ENCODE assay signal across 8 cellular contexts in the genomic region with DNA sequence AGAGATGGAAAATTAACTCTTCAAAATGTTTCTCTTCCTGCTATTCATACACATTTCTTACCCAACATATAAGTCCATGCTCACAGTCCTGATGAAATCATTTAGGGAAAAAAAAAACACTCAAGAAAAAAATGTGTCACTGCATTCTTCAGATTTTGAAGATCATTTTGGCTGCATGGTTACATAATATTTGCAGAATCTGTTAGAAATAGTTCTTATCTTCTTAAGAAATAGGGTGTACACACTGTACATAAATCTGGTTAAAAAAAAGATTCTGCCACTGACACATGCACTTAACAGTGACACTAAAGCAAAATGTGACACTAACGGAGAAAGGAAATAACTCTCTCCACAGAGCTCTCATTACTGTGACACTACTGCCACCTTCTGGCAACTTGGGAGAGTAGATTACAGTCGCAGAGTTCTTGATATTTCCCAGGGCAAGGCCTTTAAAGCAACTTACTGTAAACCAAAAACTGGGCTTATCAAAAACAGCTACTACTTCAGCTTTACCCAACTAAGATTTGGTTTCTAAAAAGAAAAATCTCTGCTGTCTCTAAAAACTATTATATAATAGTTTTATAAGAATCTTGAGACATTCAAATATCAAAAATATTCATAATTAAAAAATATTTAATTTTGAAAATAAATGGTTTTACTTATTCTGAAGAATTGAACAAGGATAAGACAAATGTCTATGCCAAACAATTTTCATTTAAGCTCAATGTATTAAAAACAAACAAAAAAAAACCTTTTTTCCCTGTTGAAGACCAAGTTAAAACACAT.
DNase-seq lines count a peak whose midpoint lies in the region; ATAC-seq, FAIRE-seq and TF ChIP-seq lines count a peak whose summit lies in the region.

No MANE protein-coding gene starts in this region.

- BruUV-seq in K562 (replicated peaks; lab: Mats Ljungman, UMichigan) = no TSS peak

- intact Hi-C loops in K562 (cut with micrococcal nuclease) = loop anchor here (1.0 kb wide), 2 partner anchors 26 to 96 kb away; no protein-coding TSS in a partner anchor

- CTCF ChIA-PET in AG04450 (lab: Charles Lee) = interaction anchor here (0.5 to 13.8 kb wide), 37 partner anchors 9 to 1059 kb away, joined by 3 to 305 read pairs (median 4); no protein-coding TSS in a partner anchor
- CTCF ChIA-PET in K562 (lab: Yijun Ruan, JAX; ENCODE audit: low intra/inter-chr PET ratio) = interaction anchor here (0.6 to 1.4 kb wide), 3 partner anchors 26 to 1589 kb away, joined by 3 to 7 read pairs (median 3); no protein-coding TSS in a partner anchor

- H3K27me3 ChIP-seq in AG04450 (ENCODE audit: control insufficient read depth, insufficient read depth, low read length) = no peaks in the 10 kb centered on the region
- H3K27me3 ChIP-seq in K562 (ENCODE audit: control insufficient read depth in 2 of 2, insufficient read depth in 2 of 2, low read length in 2 of 2) = no peaks in the 10 kb centered on the region

- H3K9ac ChIP-seq in K562 (ENCODE audit: insufficient read depth in 1 of 2, low read depth in 2 of 2, low read length in 2 of 2) = no peak overlapping the region

- H3K79me2 ChIP-seq in K562 (ENCODE audit: control insufficient read depth, insufficient read depth, low read length) = no peaks in the 10 kb centered on the region; the same call in 2 of the 3 replicates

- no peak overlapping the region for H2AFZ ChIP-seq in K562 (ENCODE audit: low read depth, low read length)

- TF ChIP-seq POLR2A in GM18505 (IDR thresholded peaks at IDR 0.05; ENCODE audit: borderline replicate concordance, extremely low read depth, insufficient read depth, insufficient read length) = no peak
- TF ChIP-seq POLR2A in K562 (conservative IDR thresholded peaks at IDR 0.05) = no peak

- TF ChIP-seq RAD21 in K562 (CRISPR knock-in tag; conservative IDR thresholded peaks at IDR 0.05 in 1 of 2, IDR thresholded peaks at IDR 0.05 in 1 of 2) = peak; percentile 33 to 66

- no peaks in the 10 kb centered on the region for H3K9me1 ChIP-seq in K562 (ENCODE audit: control insufficient read depth, insufficient read depth, low read length)

- FAIRE-seq in K562 (lab: Jason Lieb, UNC) = peak; percentile 90

- no peak overlapping the region for H3K4me3 ChIP-seq in AG04450 (ENCODE audit: low read depth, low read length)
- H3K4me3 ChIP-seq in K562 = no peak overlapping the region

- no peak overlapping the region for H3K27ac ChIP-seq in AG04450 (ENCODE audit: low read depth, low read length)
- H3K27ac ChIP-seq in K562 (ENCODE audit: extremely low read depth, low read depth, low read length) = no peak overlapping the region

- peak; percentile 83 for TF ChIP-seq CTCF in AG04450 (IDR thresholded peaks at IDR 0.05; ENCODE audit: low read depth, low read length)
- peak; percentile 65 to 80 (median 70) for TF ChIP-seq CTCF in K562 (IDR thresholded peaks at IDR 0.05 in 2 of 3, conservative IDR thresholded peaks at IDR 0.05 in 1 of 3; ENCODE audit: insufficient read depth in 2 of 3, low read depth in 1 of 3, low read length in 3 of 3)

- whole genome bisulfite sequencing in K562 (ENCODE audit: insufficient coverage, low coverage, missing lambda C conversion rate) = 7% methylated on average over 2 of the region's 2 CpGs

- H3K36me3 ChIP-seq in K562 (ENCODE audit: control insufficient read depth, insufficient read depth, low read length) = peaks cover 13% of the 10 kb centered on the region; the same call in 1 of the 3 replicates

- peaks cover 4 to 12% of the 10 kb centered on the region in 2 experiments; a peak in 4 of 5 replicates for H3K4me1 ChIP-seq in K562 (replicated peaks in 1 of 2; ENCODE audit: control insufficient read depth in 2 of 2, insufficient read depth in 2 of 2, low read length in 2 of 2)

- no peak for TF ChIP-seq EP300 in K562 (IDR thresholded peaks at IDR 0.05; ENCODE audit: low read length)

- POLR2A ChIA-PET in AG04450 (lab: Yijun Ruan, JAX) = no interaction called here
- POLR2A ChIA-PET in K562 (lab: Yijun Ruan, JAX) = interaction anchor here (0.6 to 1.1 kb wide), 3 partner anchors 12 to 200 kb away, joined by 3 to 4 read pairs (median 3); no protein-coding TSS in a partner anchor

- ATAC-seq in GM18505 (IDR thresholded peaks at IDR 0.05; ENCODE audit: unreplicated experiment) (peak; percentile 81), HG02973 (IDR thresholded peaks at IDR 0.05; ENCODE audit: unreplicated experiment) (peak; percentile 95), K562 (peak; percentile 95)

- H4K20me1 ChIP-seq in K562 (replicated peaks; ENCODE audit: control insufficient read depth, insufficient read depth, low read length) = 0 out of 2 replicates have a peak, but pooled peaks cover 3% of the 10 kb centered on the region

- in situ Hi-C loops in K562 (cut with MboI) = no loop called here

- H3K4me2 ChIP-seq in K562 (ENCODE audit: insufficient read depth, low read length) = no peak overlapping the region

- H3K9me3 ChIP-seq in AG04450 (ENCODE audit: control insufficient read depth, insufficient read depth, low read length) = no peaks in the 10 kb centered on the region
- no peaks in the 10 kb centered on the region for H3K9me3 ChIP-seq in K562 (replicated peaks; ENCODE audit: control insufficient read depth, insufficient read depth, low read depth, low read length)

- DNase-seq in AG04450 (ENCODE audit: low read depth, low spot score) (peak; percentile 48), NCI-H146 treated with DMSO at 0.1 percent for 48 hours (lab: John Stamatoyannopoulos, UW; ENCODE audit: unreplicated experiment) (peak; percentile 33), T follicular helper cell (ENCODE audit: low read depth) (peak; percentile 54), K562 (ENCODE audit: extremely low read depth in 1 of 4, low spot score in 3 of 4) (peak; percentile 50 to 81 (median 58)), iPS-NIHi7 (ENCODE audit: extremely low spot score) (peak; percentile 63)
- peak; percentile 17 to 34 for DNase-seq in stimulated activated CD4-positive, alpha-beta T cell treated with anti-CD3 and anti-CD28 coated beads, Interleukin-1b, Interleukin-23, amount 100 ng/mL, for 1 hour (ENCODE audit: low read depth in 2 of 2)

TF ChIP-seq in K562, 482 proteins besides CTCF, POLR2A, EP300 and RAD21 (continues in another document):
- TF ChIP-seq, protein P1, sequence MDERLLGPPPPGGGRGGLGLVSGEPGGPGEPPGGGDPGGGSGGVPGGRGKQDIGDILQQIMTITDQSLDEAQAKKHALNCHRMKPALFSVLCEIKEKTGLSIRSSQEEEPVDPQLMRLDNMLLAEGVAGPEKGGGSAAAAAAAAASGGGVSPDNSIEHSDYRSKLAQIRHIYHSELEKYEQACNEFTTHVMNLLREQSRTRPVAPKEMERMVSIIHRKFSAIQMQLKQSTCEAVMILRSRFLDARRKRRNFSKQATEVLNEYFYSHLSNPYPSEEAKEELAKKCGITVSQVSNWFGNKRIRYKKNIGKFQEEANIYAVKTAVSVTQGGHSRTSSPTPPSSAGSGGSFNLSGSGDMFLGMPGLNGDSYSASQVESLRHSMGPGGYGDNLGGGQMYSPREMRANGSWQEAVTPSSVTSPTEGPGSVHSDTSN (CRISPR knock-in tag; IDR thresholded peaks at IDR 0.05; ENCODE audit: low read depth) = no peak
- TF ChIP-seq, protein P1 (tag; conservative IDR thresholded peaks at IDR 0.05; ENCODE audit: low read depth) = 0 out of 2 replicates have a peak, but pooled peaks have one; percentile 33
- TF ChIP-seq, protein P2, sequence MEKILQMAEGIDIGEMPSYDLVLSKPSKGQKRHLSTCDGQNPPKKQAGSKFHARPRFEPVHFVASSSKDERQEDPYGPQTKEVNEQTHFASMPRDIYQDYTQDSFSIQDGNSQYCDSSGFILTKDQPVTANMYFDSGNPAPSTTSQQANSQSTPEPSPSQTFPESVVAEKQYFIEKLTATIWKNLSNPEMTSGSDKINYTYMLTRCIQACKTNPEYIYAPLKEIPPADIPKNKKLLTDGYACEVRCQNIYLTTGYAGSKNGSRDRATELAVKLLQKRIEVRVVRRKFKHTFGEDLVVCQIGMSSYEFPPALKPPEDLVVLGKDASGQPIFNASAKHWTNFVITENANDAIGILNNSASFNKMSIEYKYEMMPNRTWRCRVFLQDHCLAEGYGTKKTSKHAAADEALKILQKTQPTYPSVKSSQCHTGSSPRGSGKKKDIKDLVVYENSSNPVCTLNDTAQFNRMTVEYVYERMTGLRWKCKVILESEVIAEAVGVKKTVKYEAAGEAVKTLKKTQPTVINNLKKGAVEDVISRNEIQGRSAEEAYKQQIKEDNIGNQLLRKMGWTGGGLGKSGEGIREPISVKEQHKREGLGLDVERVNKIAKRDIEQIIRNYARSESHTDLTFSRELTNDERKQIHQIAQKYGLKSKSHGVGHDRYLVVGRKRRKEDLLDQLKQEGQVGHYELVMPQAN (IDR thresholded peaks at IDR 0.05; ENCODE audit: borderline replicate concordance) = 0 out of 2 replicates have a peak, but pooled peaks have one; percentile 23
- TF ChIP-seq, protein P3, sequence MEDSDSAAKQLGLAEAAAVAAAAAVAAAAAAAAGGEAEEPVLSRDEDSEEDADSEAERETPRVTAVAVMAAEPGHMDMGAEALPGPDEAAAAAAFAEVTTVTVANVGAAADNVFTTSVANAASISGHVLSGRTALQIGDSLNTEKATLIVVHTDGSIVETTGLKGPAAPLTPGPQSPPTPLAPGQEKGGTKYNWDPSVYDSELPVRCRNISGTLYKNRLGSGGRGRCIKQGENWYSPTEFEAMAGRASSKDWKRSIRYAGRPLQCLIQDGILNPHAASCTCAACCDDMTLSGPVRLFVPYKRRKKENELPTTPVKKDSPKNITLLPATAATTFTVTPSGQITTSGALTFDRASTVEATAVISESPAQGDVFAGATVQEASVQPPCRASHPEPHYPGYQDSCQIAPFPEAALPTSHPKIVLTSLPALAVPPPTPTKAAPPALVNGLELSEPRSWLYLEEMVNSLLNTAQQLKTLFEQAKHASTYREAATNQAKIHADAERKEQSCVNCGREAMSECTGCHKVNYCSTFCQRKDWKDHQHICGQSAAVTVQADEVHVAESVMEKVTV (CRISPR knock-in tag; IDR thresholded peaks at IDR 0.05) = 0 out of 2 replicates have a peak, but pooled peaks have one; percentile 8
- no peak for TF ChIP-seq ZNF24 (IDR thresholded peaks at IDR 0.05)
- no peak for TF ChIP-seq JUN (IDR thresholded peaks at IDR 0.05; ENCODE audit: borderline replicate concordance, low read depth, low read length)
- no peak for TF ChIP-seq JUN (CRISPR knock-in tag; IDR thresholded peaks at IDR 0.05; ENCODE audit: borderline replicate concordance)
- TF ChIP-seq GABPB2 (CRISPR knock-in tag; conservative IDR thresholded peaks at IDR 0.05) = no peak
